22 cellular contexts compared by ENCODE assay signal in the genomic region with DNA sequence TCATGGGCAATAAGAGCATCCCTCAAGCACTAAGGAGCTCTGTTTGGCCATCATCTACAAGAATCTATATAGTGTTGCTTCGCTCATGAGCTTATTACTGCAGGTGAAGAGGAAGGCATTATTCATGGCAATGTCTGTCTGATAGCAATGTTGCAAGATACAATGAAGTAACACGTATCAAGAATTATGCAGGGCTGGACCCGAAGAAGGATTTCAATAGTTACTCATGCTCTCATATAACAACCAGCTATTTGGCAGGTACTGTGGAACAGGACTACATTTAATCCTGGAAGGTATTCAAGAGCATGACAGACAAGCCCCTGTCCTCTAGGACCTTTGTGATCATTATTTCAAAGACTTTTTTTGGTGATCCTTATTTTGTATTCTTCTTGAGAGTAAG.
"Had no signal": no experiment of that assay in that cellular context is flagged by ENCODE, and none has a peak within 500 bp of the region (broad histone marks: within the 10 kb centered on the region; RNA-seq: fewer than 3 reads in every experiment).

No MANE protein-coding gene starts in this region.

- H3K4me1 Mint-ChIP-seq: activated naive CD8-positive, alpha-beta T cell treated with anti-CD3 and anti-CD28 coated beads, Interleukin-2, amount 50 U/mL, for 24 hours; brain had no signal

- FAIRE-seq: astrocyte had no signal

- H3K36me3 Mint-ChIP-seq: activated naive CD4-positive, alpha-beta T cell treated with anti-CD3 and anti-CD28 coated beads, Interleukin-2, amount 50 U/mL, for 72 hours; brain had no signal

- H3K4me1 ChIP-seq: Peyer's patch had no signal

- H3K9me3 Mint-ChIP-seq: activated T-cell treated with anti-CD3 and anti-CD28 coated beads, Interleukin-2, amount 50 U/mL, for 4 hours; T-helper 1 cell treated with Interleukin-12 subunit alpha and Interleukin-12 subunit beta and Interleukin-4 antibody, amounts not matched to agents 30 μg/mL and 1 μg/mL, for 36 hours had no signal

- H3K27ac ChIP-seq: KMS-11, Peyer's patch, RWPE1 had no signal

- H3K27me3 Mint-ChIP-seq: brain had no signal

- H3K4me2 ChIP-seq: KMS-11 had no signal

- H3K4me3 ChIP-seq: MG63, Peyer's patch had no signal

- H3K4me3 Mint-ChIP-seq: activated naive CD8-positive, alpha-beta T cell treated with anti-CD3 and anti-CD28 coated beads, Interleukin-2, amount 50 U/mL, for 24 hours; activated T-cell treated with anti-CD3 and anti-CD28 coated beads, Interleukin-2, amount 50 U/mL, for 4 hours; brain; T-helper 1 cell treated with Interleukin-12 subunit alpha and Interleukin-12 subunit beta and Interleukin-4 antibody, amounts not matched to agents 30 μg/mL and 1 μg/mL, for 36 hours had no signal

- H3K27ac Mint-ChIP-seq: activated naive CD4-positive, alpha-beta T cell treated with anti-CD3 and anti-CD28 coated beads, Interleukin-2, amount 50 U/mL, for 72 hours; activated naive CD8-positive, alpha-beta T cell treated with anti-CD3 and anti-CD28 coated beads, Interleukin-2, amount 50 U/mL, for 24 hours; brain; T-helper 1 cell treated with Interleukin-12 subunit alpha and Interleukin-12 subunit beta and Interleukin-4 antibody, amounts not matched to agents 30 μg/mL and 1 μg/mL, for 36 hours had no signal

- DNase-seq: activated CD4-positive, alpha-beta T cell treated with anti-CD3 and anti-CD28 coated beads for 4 hours; activated effector memory CD4-positive, alpha-beta T cell treated with anti-CD3 and anti-CD28 coated beads, Interleukin-2, amount 50 U/mL, for 16 hours; activated naive CD4-positive, alpha-beta T cell treated with Interleukin-2 at 50 U/mL for 16 hours; activated naive CD8-positive, alpha-beta T cell treated with anti-CD3 and anti-CD28 coated beads, Interleukin-2, amount 50 U/mL, for 24 hours; activated T-cell treated with anti-CD3 and anti-CD28 coated beads, Interleukin-2, amount 50 U/mL, for 4 hours; amygdala; cerebellar nuclear complex; NCI-H1048; NCI-H146; NCI-H187 treated with DMSO at 0.1 percent for 48 hours; NCI-H2081 treated with DMSO at 0.1 percent for 48 hours; NCI-H524; Peyer's patch; SHP77 treated with DMSO at 0.1 percent for 48 hours had no signal

- ATAC-seq: activated CD4-positive, CD25-positive, alpha-beta regulatory T cell treated with anti-CD3 and anti-CD28 coated beads, Interleukin-2, amount 50 U/mL, for 24 hours; activated naive CD4-positive, alpha-beta T cell treated with anti-CD3 and anti-CD28 coated beads, Interleukin-2, amount 50 U/mL, for 72 hours; activated naive CD8-positive, alpha-beta T cell treated with anti-CD3 and anti-CD28 coated beads, Interleukin-2, amount 50 U/mL, for 24 hours; activated T-cell treated with anti-CD3 and anti-CD28 coated beads, Interleukin-2, amount 50 U/mL, for 4 hours had no signal

- H3K9me3 ChIP-seq: MG63, Peyer's patch had no signal
